In genomic region chr6:108844632-108845031, GRCh38 we compare ENCODE assay signal across 19 cellular contexts.
"Had no signal": no experiment of that assay in that cellular context is flagged by ENCODE, and none has a peak within 500 bp of the region (broad histone marks: within the 10 kb centered on the region; RNA-seq: fewer than 3 reads in every experiment).

No MANE protein-coding gene starts in this region.

- H3K9me3 Mint-ChIP-seq: naive B cell; nephron progenitor cell; stimulated activated memory B cell treated with anti-CD40 and anti-IgM and Interleukin-4, amounts not matched to agents 10 μg/mL and 1 μg/mL and 100 μg/mL, for 72 hours; stimulated activated naive CD8-positive, alpha-beta T cell treated with anti-CD3 and anti-CD28 coated beads, Interleukin-15, Interleukin-2, amounts not matched to agents 100 ng/mL and 50 ng/mL, for 24 hours had no signal

- DNase-seq: effector memory CD4-positive, alpha-beta T cell; heart left ventricle; hippocampal formation; left colon; mesendoderm; naive B cell; nephron progenitor cell; posterior cingulate gyrus; spleen; stimulated activated CD4-positive, alpha-beta T cell treated with anti-CD3 and anti-CD28 coated beads, Interleukin-15, amount 100 ng/mL, for 24 hours; stimulated activated CD4-positive, alpha-beta T cell treated with anti-CD3 and anti-CD28 coated beads, Interleukin-1b, Interleukin-23, amount 100 ng/mL, for 48 hours; stimulated activated CD4-positive, alpha-beta T cell treated with anti-CD3 and anti-CD28 coated beads, Interleukin-4, amount 100 ng/mL, for 24 hours; tibial artery; upper lobe of left lung; uterus had no signal

- H3K27me3 Mint-ChIP-seq: stimulated activated naive CD8-positive, alpha-beta T cell treated with anti-CD3 and anti-CD28 coated beads, Interleukin-15, Interleukin-2, amounts not matched to agents 100 ng/mL and 50 ng/mL, for 24 hours had no signal

- H3K36me3 ChIP-seq: heart left ventricle, spleen, tibial artery, upper lobe of left lung, uterus had no signal

- H3K4me3 Mint-ChIP-seq: nephron progenitor cell; stimulated activated memory B cell treated with anti-CD40 and anti-IgM and Interleukin-4, amounts not matched to agents 10 μg/mL and 1 μg/mL and 100 μg/mL, for 72 hours; stimulated activated naive CD8-positive, alpha-beta T cell treated with anti-CD3 and anti-CD28 coated beads, Interleukin-15, Interleukin-2, amounts not matched to agents 100 ng/mL and 50 ng/mL, for 24 hours had no signal

- H3K27ac ChIP-seq: heart left ventricle, spleen, tibial artery, upper lobe of left lung, uterus had no signal

- H3K27ac Mint-ChIP-seq: naive B cell; nephron progenitor cell; stimulated activated memory B cell treated with anti-CD40 and anti-IgM and Interleukin-4, amounts not matched to agents 10 μg/mL and 1 μg/mL and 100 μg/mL, for 72 hours; stimulated activated naive CD8-positive, alpha-beta T cell treated with anti-CD3 and anti-CD28 coated beads, Interleukin-15, Interleukin-2, amounts not matched to agents 100 ng/mL and 50 ng/mL, for 24 hours had no signal

- H3K4me1 ChIP-seq: uterus had no signal

- H3K9me3 ChIP-seq: heart left ventricle, spleen, tibial artery, upper lobe of left lung, uterus had no signal

- ATAC-seq: esophagus mucosa; heart left ventricle; left colon; sciatic nerve; stimulated activated memory B cell treated with anti-CD40 and anti-IgM and Interleukin-4, amounts not matched to agents 10 μg/mL and 1 μg/mL and 100 μg/mL, for 72 hours had no signal

- H3K4me3 ChIP-seq: heart left ventricle, spleen, tibial artery, upper lobe of left lung, uterus had no signal

- H3K27me3 ChIP-seq: heart left ventricle, spleen, tibial artery, upper lobe of left lung, uterus had no signal

- H3K36me3 Mint-ChIP-seq: naive B cell; stimulated activated memory B cell treated with anti-CD40 and anti-IgM and Interleukin-4, amounts not matched to agents 10 μg/mL and 1 μg/mL and 100 μg/mL, for 72 hours had no signal
